Comparison of ENCODE assay signal across 10 cellular contexts in genomic region chr13:67228909-67229308, GRCh38. TPM values are rescaled to one million over a fixed set of nuclear protein-coding genes. Genes with fewer than 3 reads are reported as not detected.
A peak's percentile ranks its signal among the peaks of the same experiment; 100 is the strongest.
DNase-seq lines count a peak whose midpoint lies in the region; ATAC-seq, FAIRE-seq and TF ChIP-seq lines count a peak whose summit lies in the region.
"Had no signal": no experiment of that assay in that cellular context is flagged by ENCODE, and none has a peak within 500 bp of the region (broad histone marks: within the 10 kb centered on the region; RNA-seq: fewer than 3 reads in every experiment).

No MANE protein-coding gene starts in this region.

- H3K27ac Mint-ChIP-seq in activated naive CD8-positive, alpha-beta T cell treated with anti-CD3 and anti-CD28 coated beads for 36 hours: no peak overlapping the region
- no peak overlapping the region for H3K27ac Mint-ChIP-seq in activated CD4-positive, alpha-beta T cell treated with anti-CD3 and anti-CD28 coated beads for 36 hours
- H3K27ac Mint-ChIP-seq: IgD-negative memory B cell had no signal

- POLR2A ChIA-PET in activated CD4-positive, alpha-beta T cell treated with anti-CD3 and anti-CD28 coated beads for 36 hours (lab: Charles Lee): no interaction called here

- DNase-seq in ELR (ENCODE audit: low read depth) (peak; percentile 44), SJSA1 (ENCODE audit: low read depth in 1 of 2, low spot score in 2 of 2) (peak in 1 of 2 experiments; percentile 3), foreskin fibroblast (peak; percentile 36 to 71), smooth muscle cell (lab: John Stamatoyannopoulos, UW; ENCODE audit: unreplicated experiment) (no peak), pancreas (no peak), anterior cingulate cortex (lab: John Stamatoyannopoulos, UW) (no peak)
- DNase-seq in activated naive CD8-positive, alpha-beta T cell treated with anti-CD3 and anti-CD28 coated beads for 36 hours: no peak
- DNase-seq in activated CD4-positive, alpha-beta T cell treated with anti-CD3 and anti-CD28 coated beads for 36 hours: no peak
- DNase-seq: stimulated activated naive CD8-positive, alpha-beta T cell treated with anti-CD3 and anti-CD28 coated beads, Interleukin-15, Interleukin-2, amounts not matched to agents 100 U/mL and 50 U/mL, for 24 hours had no signal

- H3K4me3 Mint-ChIP-seq in activated naive CD8-positive, alpha-beta T cell treated with anti-CD3 and anti-CD28 coated beads for 36 hours: no peak overlapping the region
- no peak overlapping the region for H3K4me3 Mint-ChIP-seq in activated CD4-positive, alpha-beta T cell treated with anti-CD3 and anti-CD28 coated beads for 36 hours
- H3K4me3 Mint-ChIP-seq: IgD-negative memory B cell had no signal

- H3K9ac ChIP-seq in smooth muscle cell (ENCODE audit: low read depth): no peak overlapping the region

- H3K79me2 ChIP-seq in smooth muscle cell (ENCODE audit: low read depth): no peaks in the 10 kb centered on the region

- H3K4me1 ChIP-seq in SJSA1 (replicated peaks) (no peaks in the 10 kb centered on the region), smooth muscle cell (ENCODE audit: low read depth) (peaks cover 7% of the 10 kb centered on the region), pancreas (peaks cover 0 to 2% (median 0%) of the 10 kb centered on the region in 3 donors)

- H2AFZ ChIP-seq in smooth muscle cell (ENCODE audit: low read depth): peak overlapping the region; percentile 91

- H4K20me1 ChIP-seq in smooth muscle cell (ENCODE audit: low read depth): no peaks in the 10 kb centered on the region

- CTCF ChIA-PET in activated CD4-positive, alpha-beta T cell treated with anti-CD3 and anti-CD28 coated beads for 36 hours (lab: Charles Lee): interaction anchor here (1.6 kb wide), 1 partner anchor 9 kb away, joined by 7 read pairs; no protein-coding TSS in a partner anchor

- H3F3A ChIP-seq in smooth muscle cell (ENCODE audit: low read depth): no peaks in the 10 kb centered on the region

- no peak for ATAC-seq in pancreas
- ATAC-seq in activated CD4-positive, alpha-beta T cell treated with anti-CD3 and anti-CD28 coated beads for 36 hours: no peak
- ATAC-seq: stimulated activated naive CD8-positive, alpha-beta T cell treated with anti-CD3 and anti-CD28 coated beads, Interleukin-15, Interleukin-2, amounts not matched to agents 100 U/mL and 50 U/mL, for 24 hours had no signal

- peaks cover 17% of the 10 kb centered on the region for H3K4me1 Mint-ChIP-seq in activated naive CD8-positive, alpha-beta T cell treated with anti-CD3 and anti-CD28 coated beads for 36 hours
- peaks cover 10% of the 10 kb centered on the region for H3K4me1 Mint-ChIP-seq in activated CD4-positive, alpha-beta T cell treated with anti-CD3 and anti-CD28 coated beads for 36 hours

- no peaks in the 10 kb centered on the region for H3K27me3 ChIP-seq in SJSA1 (replicated peaks)
- no peaks in the 10 kb centered on the region for H3K27me3 ChIP-seq in smooth muscle cell (ENCODE audit: low read depth)
- H3K27me3 ChIP-seq in pancreas: peaks cover 0 to 3% (median 0%) of the 10 kb centered on the region in 4 donors

- TF ChIP-seq CTCF in foreskin fibroblast (IDR thresholded peaks at IDR 0.05; ENCODE audit: low read depth, low read length): no peak
- TF ChIP-seq CTCF in smooth muscle cell (IDR thresholded peaks at IDR 0.05; ENCODE audit: borderline replicate concordance, insufficient read depth, poor library complexity, severe bottlenecking): no peak
- no peak for TF ChIP-seq CTCF in pancreas (IDR thresholded peaks at IDR 0.05)

- peak overlapping the region; percentile 94 for H3K4me2 ChIP-seq in smooth muscle cell

- H3K36me3 ChIP-seq in SJSA1 (no peaks in the 10 kb centered on the region), smooth muscle cell (ENCODE audit: low read depth) (no peaks in the 10 kb centered on the region), pancreas (no peaks in the 10 kb centered on the region)

- no peaks in the 10 kb centered on the region for H3K9me3 ChIP-seq in SJSA1 (replicated peaks)
- no peaks in the 10 kb centered on the region for H3K9me3 ChIP-seq in smooth muscle cell (replicated peaks; ENCODE audit: low read depth)
- H3K9me3 ChIP-seq in pancreas: no peaks in the 10 kb centered on the region

- FAIRE-seq in pancreas (lab: Jason Lieb, UNC): no peak

- peaks cover 24% of the 10 kb centered on the region for H3K27me3 Mint-ChIP-seq in activated naive CD8-positive, alpha-beta T cell treated with anti-CD3 and anti-CD28 coated beads for 36 hours
- H3K27me3 Mint-ChIP-seq in activated CD4-positive, alpha-beta T cell treated with anti-CD3 and anti-CD28 coated beads for 36 hours: peaks cover 14% of the 10 kb centered on the region

- H3K4me3 ChIP-seq in SJSA1: peak overlapping the region; percentile 61
- peak overlapping the region; percentile 93 to 95 for H3K4me3 ChIP-seq in foreskin fibroblast (ENCODE audit: low read depth in 1 of 2, low read length in 2 of 2)
- peak overlapping the region; percentile 84 for H3K4me3 ChIP-seq in smooth muscle cell
- peak overlapping the region in 2 of 4 donors; percentile 55 to 81 for H3K4me3 ChIP-seq in pancreas

- intact Hi-C loops in pancreas (cut with DNase I): loop anchor here in 1 of 3 donors (5.0 kb wide), 1 partner anchor 1577 kb away; no protein-coding TSS in a partner anchor
- intact Hi-C loops in activated CD4-positive, alpha-beta T cell treated with anti-CD3 and anti-CD28 coated beads for 36 hours (cut with DNase I, micrococcal nuclease): loop anchor here in 1 of 2 experiments (5.0 to 10.0 kb wide), 2 partner anchors 734 to 1572 kb away; no protein-coding TSS in a partner anchor

- WGBS in smooth muscle cell (ENCODE audit: low lambda C conversion rate): 33% methylated on average over 6 of the region's 6 CpGs
- WGBS in pancreas, 2 donors: 6 to 9% methylated on average over 6 of the region's 6 CpGs

- H3K9me3 Mint-ChIP-seq in activated naive CD8-positive, alpha-beta T cell treated with anti-CD3 and anti-CD28 coated beads for 36 hours: no peaks in the 10 kb centered on the region
- no peaks in the 10 kb centered on the region for H3K9me3 Mint-ChIP-seq in activated CD4-positive, alpha-beta T cell treated with anti-CD3 and anti-CD28 coated beads for 36 hours (ENCODE audit: low read depth)
- H3K9me3 Mint-ChIP-seq: IgD-negative memory B cell had no signal

- H3K27ac ChIP-seq in SJSA1: no peak overlapping the region
- H3K27ac ChIP-seq in smooth muscle cell (ENCODE audit: low read depth): no peak overlapping the region
- H3K27ac ChIP-seq in pancreas: no peak overlapping the region

- no peaks in the 10 kb centered on the region for H3K36me3 Mint-ChIP-seq in activated naive CD8-positive, alpha-beta T cell treated with anti-CD3 and anti-CD28 coated beads for 36 hours
- no peaks in the 10 kb centered on the region for H3K36me3 Mint-ChIP-seq in activated CD4-positive, alpha-beta T cell treated with anti-CD3 and anti-CD28 coated beads for 36 hours (ENCODE audit: low read depth)
- H3K36me3 Mint-ChIP-seq: IgD-negative memory B cell had no signal

RNA-seq across cellular contexts. Expression of gene PCDH9, which starts 1.2 kb away (rescaled TPM):
- 1.1 and 2.2 TPM in 2 replicates for total RNA-seq in SJSA1 (2014; rRNA removed; shearing (Covaris generic))
- total RNA-seq in smooth muscle cell (1.2 and 1.9 TPM in 2 replicates), pancreas (1 to 10 TPM; 1.1 to 3.8 (median 1.7) TPM)
- polyA plus RNA-seq in smooth muscle cell (0.38 and 0.65 TPM in 2 replicates), pancreas (1 to 10 TPM in 1 of 2 donors, under 1 TPM in 1; 0.46 to 1.2 TPM)
- total RNA-seq in activated naive CD8-positive, alpha-beta T cell treated with anti-CD3 and anti-CD28 coated beads for 36 hours: under 1 TPM; 0.20 to 0.23 TPM
- under 1 TPM; 0.14 to 0.21 TPM for total RNA-seq in activated CD4-positive, alpha-beta T cell treated with anti-CD3 and anti-CD28 coated beads for 36 hours

Comparison
In these comparisons a context has a peak if more than half of its experiments do, and no peak if none do; other contexts are left out.
1. DNase-seq: peak in ELR (single experiment) and foreskin fibroblast (2 of 2); none in smooth muscle cell (single experiment), pancreas (0 of 6), activated naive CD8-positive, alpha-beta T cell treated with anti-CD3 and anti-CD28 coated beads for 36 hours (single experiment), anterior cingulate cortex (0 of 58) and activated CD4-positive, alpha-beta T cell treated with anti-CD3 and anti-CD28 coated beads for 36 hours (single experiment).